28 cellular contexts compared by ENCODE assay signal in the genomic region with DNA sequence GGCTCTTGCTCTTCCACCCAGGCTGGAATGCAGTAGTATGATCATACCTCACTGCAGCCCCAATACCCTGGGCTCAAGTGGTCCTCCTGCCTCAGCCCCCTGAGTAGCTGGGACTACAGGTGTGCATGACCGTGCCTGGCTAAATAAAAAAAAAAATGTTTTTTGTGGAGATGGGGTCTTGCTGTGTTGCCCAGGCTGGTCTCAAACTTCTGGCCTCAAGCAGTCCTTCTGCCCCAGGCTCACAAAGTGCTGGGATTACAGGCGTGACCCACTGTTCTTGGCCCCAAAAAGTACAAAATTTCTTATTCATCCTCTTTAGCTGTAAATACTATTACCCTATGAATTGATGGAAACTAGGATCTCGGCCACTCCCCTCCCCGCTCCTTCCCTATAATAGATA.
"Had no signal": no experiment of that assay in that cellular context is flagged by ENCODE, and none has a peak within 500 bp of the region (broad histone marks: within the 10 kb centered on the region; RNA-seq: fewer than 3 reads in every experiment).

No MANE protein-coding gene starts in this region.

- H3K27me3 ChIP-seq: colonic mucosa, esophagus squamous epithelium, gastrocnemius medialis, heart right ventricle, left lung had no signal

- DNase-seq: colonic mucosa; cortex of kidney; effector CD8-positive, alpha-beta T cell; effector memory CD8-positive, alpha-beta T cell; endodermal cell; erythroblast; esophagus squamous epithelium; foreskin fibroblast; foreskin melanocyte; gastrocnemius medialis; glutamatergic neuron; head of caudate nucleus; heart right ventricle; hippocampal formation; left cardiac atrium; left lung; left ventricle myocardium superior; lower lobe of right lung; mesenchymal stem cell; mucosa of descending colon; naive B cell had no signal

- H3K9me3 ChIP-seq: colonic mucosa, esophagus squamous epithelium, gastrocnemius medialis, heart right ventricle, left lung, lower lobe of right lung, mucosa of descending colon had no signal

- H3K4me3 ChIP-seq: colonic mucosa, esophagus squamous epithelium, gastrocnemius medialis, heart right ventricle, left lung, lower lobe of right lung, mucosa of descending colon had no signal

- H3K27ac Mint-ChIP-seq: dendritic cell treated with granulocyte-macrophage colony-stimulating factor and Interleukin-4, amounts not matched to agents 40 ng/mL and 50 ng/mL, for 4 days; effector memory CD8-positive, alpha-beta T cell; endodermal cell; mesothelial cell of epicardium had no signal

- H3K27ac ChIP-seq: colonic mucosa, epithelial cell of prostate, esophagus squamous epithelium, gastrocnemius medialis, heart right ventricle, left lung, lower lobe of right lung had no signal

- H3K4me3 Mint-ChIP-seq: dendritic cell treated with granulocyte-macrophage colony-stimulating factor and Interleukin-4, amounts not matched to agents 40 ng/mL and 50 ng/mL, for 4 days; effector memory CD8-positive, alpha-beta T cell; endodermal cell; mesothelial cell of epicardium; naive B cell had no signal

- H3K36me3 ChIP-seq: colonic mucosa had no signal

- H3K9me3 Mint-ChIP-seq: dendritic cell treated with granulocyte-macrophage colony-stimulating factor and Interleukin-4, amounts not matched to agents 40 ng/mL and 50 ng/mL, for 4 days; effector memory CD8-positive, alpha-beta T cell; endodermal cell; naive B cell had no signal

- H3K27me3 Mint-ChIP-seq: dendritic cell treated with granulocyte-macrophage colony-stimulating factor and Interleukin-4, amounts not matched to agents 40 ng/mL and 50 ng/mL, for 4 days; effector memory CD8-positive, alpha-beta T cell; naive B cell had no signal

- ATAC-seq: effector memory CD8-positive, alpha-beta T cell; esophagus mucosa; gastrocnemius medialis; heart right ventricle; left cardiac atrium; left lung; left ventricle myocardium superior; lower lobe of right lung; mucosa of descending colon had no signal

- H3K4me1 Mint-ChIP-seq: mesothelial cell of epicardium had no signal

- H3K4me1 ChIP-seq: colonic mucosa, esophagus squamous epithelium, gastrocnemius medialis, left lung, lower lobe of right lung had no signal

- FAIRE-seq: endometrium, islet of Langerhans, keratinocyte had no signal
